Comparison of ENCODE assay signal across 1 cellular context in genomic region chr3:42213417-42213816, GRCh38.
TF ChIP-seq lines count a peak whose summit lies in the region.

No MANE protein-coding gene starts in this region.

TF ChIP-seq in HepG2, 621 proteins besides CTCF, POLR2A, EP300 and RAD21:
- TF ChIP-seq GTF2F1 (IDR thresholded peaks at IDR 0.05; ENCODE audit: low read length) (no peak), ZNF772 (CRISPR knock-in tag; IDR thresholded peaks at IDR 0.05) (no peak), MTA1 (CRISPR knock-in tag; IDR thresholded peaks at IDR 0.05; ENCODE audit: borderline replicate concordance) (no peak), HOXA5 (CRISPR knock-in tag; IDR thresholded peaks at IDR 0.05) (no peak)
- TF ChIP-seq, protein P1, sequence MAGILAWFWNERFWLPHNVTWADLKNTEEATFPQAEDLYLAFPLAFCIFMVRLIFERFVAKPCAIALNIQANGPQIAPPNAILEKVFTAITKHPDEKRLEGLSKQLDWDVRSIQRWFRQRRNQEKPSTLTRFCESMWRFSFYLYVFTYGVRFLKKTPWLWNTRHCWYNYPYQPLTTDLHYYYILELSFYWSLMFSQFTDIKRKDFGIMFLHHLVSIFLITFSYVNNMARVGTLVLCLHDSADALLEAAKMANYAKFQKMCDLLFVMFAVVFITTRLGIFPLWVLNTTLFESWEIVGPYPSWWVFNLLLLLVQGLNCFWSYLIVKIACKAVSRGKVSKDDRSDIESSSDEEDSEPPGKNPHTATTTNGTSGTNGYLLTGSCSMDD (CRISPR knock-in tag; IDR thresholded peaks at IDR 0.05), result no peak
